16 cellular contexts compared by ENCODE assay signal in genomic region chr4:26804451-26804850, GRCh38. TPM values are rescaled to one million over a fixed set of nuclear protein-coding genes. Genes with fewer than 3 reads are reported as not detected.
DNase-seq lines count a peak whose midpoint lies in the region; ATAC-seq, FAIRE-seq and TF ChIP-seq lines count a peak whose summit lies in the region.
"Had no signal": no experiment of that assay in that cellular context is flagged by ENCODE, and none has a peak within 500 bp of the region (broad histone marks: within the 10 kb centered on the region; RNA-seq: fewer than 3 reads in every experiment).

No MANE protein-coding gene starts in this region.

- no CpG with 5 or more reads among the region's 26 CpGs for WGBS in H9 (ENCODE audit: extremely low coverage, insufficient read length, low lambda C conversion rate)

- TF ChIP-seq CTCF in H9 (conservative IDR thresholded peaks at IDR 0.05) (no peak), kidney (IDR thresholded peaks at IDR 0.05; ENCODE audit: borderline replicate concordance, extremely low read depth, insufficient read depth) (no peak)

- H3K4me1 ChIP-seq in BLaER1 (peaks cover 72% of the 10 kb centered on the region), H9 (ENCODE audit: insufficient read depth, low read length) (no peaks in the 10 kb centered on the region), kidney (ENCODE audit: control insufficient read depth in 1 of 2, insufficient read depth in 1 of 2, low read depth in 1 of 2, low read length in 2 of 2) (peaks cover 0 to 2% of the 10 kb centered on the region in 2 donors)
- H3K4me1 ChIP-seq: HAP-1 had no signal

- H3K36me3 ChIP-seq in BLaER1 (no peaks in the 10 kb centered on the region), kidney (ENCODE audit: control insufficient read depth in 1 of 2, insufficient read depth in 2 of 2, low read length in 2 of 2) (no peaks in the 10 kb centered on the region)
- H3K36me3 ChIP-seq: HAP-1 had no signal

- H3K56ac ChIP-seq in H9 (ENCODE audit: insufficient read length, low read depth, low read length), result no peak overlapping the region

- H3K23ac ChIP-seq in H9 (ENCODE audit: insufficient read length, low read depth, low read length), result no peak overlapping the region

- H3K79me2 ChIP-seq in H9 (ENCODE audit: insufficient read depth, low read length), result no peaks in the 10 kb centered on the region

- no peaks in the 10 kb centered on the region for H3K36me3 Mint-ChIP-seq in H9 (ENCODE audit: insufficient read depth in 1 of 3, low read depth in 3 of 3)
- H3K36me3 Mint-ChIP-seq: CD4-positive, alpha-beta memory T cell had no signal

- no peaks in the 10 kb centered on the region for H3K27me3 Mint-ChIP-seq in H9 (ENCODE audit: low read depth)
- H3K27me3 Mint-ChIP-seq: CD4-positive, alpha-beta memory T cell had no signal

- no peak overlapping the region for H2BK5ac ChIP-seq in H9 (ENCODE audit: insufficient read length, low read length)

- intact Hi-C loops in kidney (cut with DNase I) (no loop called here), sciatic nerve (cut with DNase I) (no loop called here)

- H3K14ac ChIP-seq in H9 (ENCODE audit: insufficient read depth, low read length), result no peak overlapping the region

- H4K20me1 ChIP-seq in BLaER1 (no peaks in the 10 kb centered on the region), H9 (ENCODE audit: control insufficient read depth, insufficient read depth, insufficient read length) (no peaks in the 10 kb centered on the region)

- H3K27ac ChIP-seq in BLaER1 (peak overlapping the region; percentile 98), H9 (ENCODE audit: insufficient read length, low read depth, low read length) (no peak overlapping the region), kidney (ENCODE audit: low read depth in 2 of 2, low read length in 2 of 2) (no peak overlapping the region)
- H3K27ac ChIP-seq: C4-2B, GM23248, HL-60 had no signal

- peaks cover 10% of the 10 kb centered on the region in 2 experiments for H3K4me1 Mint-ChIP-seq in H9

- H3K4me2 ChIP-seq in BLaER1 (peak overlapping the region; percentile 84), H9 (ENCODE audit: insufficient read depth, insufficient read length, low read length) (no peak overlapping the region)

- no peak overlapping the region for H2BK20ac ChIP-seq in H9 (ENCODE audit: low read depth, low read length, poor library complexity, severe bottlenecking)

- no peaks in the 10 kb centered on the region for H3K9me3 ChIP-seq in BLaER1
- no peaks in the 10 kb centered on the region for H3K9me3 ChIP-seq in H9 (ENCODE audit: control insufficient read depth, low read depth, low read length)
- no peaks in the 10 kb centered on the region for H3K9me3 ChIP-seq in kidney (ENCODE audit: control insufficient read depth in 1 of 2, low read length in 2 of 2)
- H3K9me3 ChIP-seq: HAP-1 had no signal

- no peak overlapping the region for H4K91ac ChIP-seq in H9 (ENCODE audit: insufficient read length, low read depth, low read length)

- no peak overlapping the region for H2BK120ac ChIP-seq in H9 (ENCODE audit: low read depth, low read length, poor library complexity, severe bottlenecking)

- no peak overlapping the region for H3K18ac ChIP-seq in H9 (ENCODE audit: insufficient read length, low read depth, low read length)

- H3K4ac ChIP-seq in H9 (ENCODE audit: low read depth, low read length), result no peak overlapping the region

- no peak overlapping the region for H4K8ac ChIP-seq in H9 (replicated peaks; ENCODE audit: insufficient read length, low read depth, low read length)

- peak; percentile 60 for ATAC-seq in sciatic nerve
- ATAC-seq: GM12878 had no signal

- no peaks in the 10 kb centered on the region for H3K79me1 ChIP-seq in H9 (ENCODE audit: insufficient read depth, low read depth, low read length, poor library complexity, severe bottlenecking)

- H3K9me3 Mint-ChIP-seq in H9, result peaks cover 0 to 3% of the 10 kb centered on the region in 2 experiments; a peak in 1 of 5 replicates

- no peak overlapping the region for H3K27ac Mint-ChIP-seq in H9

- H3K27me3 ChIP-seq in BLaER1 (no peaks in the 10 kb centered on the region), H9 (ENCODE audit: insufficient read depth, low read length) (no peaks in the 10 kb centered on the region)

- no peak overlapping the region for H2BK12ac ChIP-seq in H9 (ENCODE audit: insufficient read length, low read depth, low read length)

- H2AK5ac ChIP-seq in H9 (ENCODE audit: insufficient read length, low read length), result no peak overlapping the region

- H2BK15ac ChIP-seq in H9 (ENCODE audit: low read depth, low read length), result no peak overlapping the region

- no peak overlapping the region for H3T11ph ChIP-seq in H9 (ENCODE audit: low read length)

- no peaks in the 10 kb centered on the region for H3K23me2 ChIP-seq in H9 (ENCODE audit: insufficient read length, low read depth, low read length, poor library complexity, severe bottlenecking)

- H3K4me3 ChIP-seq in BLaER1 (no peak overlapping the region; the same call in 1 of the 2 replicates), kidney (ENCODE audit: low read length in 2 of 2) (no peak overlapping the region)
- H3K4me3 ChIP-seq: GM12878, GM23248, HAP-1 had no signal

- FAIRE-seq in kidney (lab: Jason Lieb, UNC), result no peak
- FAIRE-seq: GM12878, GM18507 had no signal

- DNase-seq in H9 (peak; percentile 27), kidney (peak; percentile 57), sciatic nerve (ENCODE audit: low spot score) (no peak), RKO (ENCODE audit: low spot score) (no peak)
- no peak for DNase-seq in activated CD8-positive, alpha-beta memory T cell treated with anti-CD3 and anti-CD28 coated beads, Interleukin-2, amount 50 U/mL, for 4 hours
- no peak for DNase-seq in stimulated activated CD4-positive, alpha-beta T cell treated with anti-CD3 and anti-CD28 coated beads, Interleukin-4, amount 100 ng/mL, for 1 hour
- DNase-seq: ACHN; CD4-positive, alpha-beta memory T cell; DMS79; GM23248 had no signal

- no peak overlapping the region for H3K4me3 Mint-ChIP-seq in H9
- H3K4me3 Mint-ChIP-seq: CD4-positive, alpha-beta memory T cell had no signal

- H4K5ac ChIP-seq in H9 (ENCODE audit: insufficient read length, low read depth, low read length), result no peak overlapping the region

- H3K9ac ChIP-seq in BLaER1 (peak overlapping the region; percentile 64; the same call in 1 of the 2 replicates), H9 (ENCODE audit: extremely low read depth, insufficient read length, low read length) (no peak overlapping the region), kidney (ENCODE audit: low read length in 2 of 2) (no peak overlapping the region)
- H3K9ac ChIP-seq: GM23248 had no signal

- H2AFZ ChIP-seq in H9 (ENCODE audit: low read length), result no peak overlapping the region

RNA-seq across cellular contexts. Expression of gene STIM2, which starts 56.2 kb away (rescaled TPM):
- total RNA-seq in H9 (2021) (25.8 and 26.2 TPM in 2 replicates), kidney (38.9 TPM), sciatic nerve (30.5 TPM)
- 27.8 TPM for polyA plus RNA-seq in kidney (ENCODE audit: insufficient read depth, low read depth, low replicate concordance)

Comparison
In these comparisons a context has a peak if more than half of its experiments do, and no peak if none do; other contexts are left out.
1. DNase-seq: peak in H9 (single experiment) and kidney (single experiment); none in sciatic nerve (single experiment), activated CD8-positive, alpha-beta memory T cell treated with anti-CD3 and anti-CD28 coated beads, Interleukin-2, amount 50 U/mL, for 4 hours (single experiment), RKO (single experiment) and stimulated activated CD4-positive, alpha-beta T cell treated with anti-CD3 and anti-CD28 coated beads, Interleukin-4, amount 100 ng/mL, for 1 hour (single experiment).